ENCODE assay signal across 13 cellular contexts in the genomic region with DNA sequence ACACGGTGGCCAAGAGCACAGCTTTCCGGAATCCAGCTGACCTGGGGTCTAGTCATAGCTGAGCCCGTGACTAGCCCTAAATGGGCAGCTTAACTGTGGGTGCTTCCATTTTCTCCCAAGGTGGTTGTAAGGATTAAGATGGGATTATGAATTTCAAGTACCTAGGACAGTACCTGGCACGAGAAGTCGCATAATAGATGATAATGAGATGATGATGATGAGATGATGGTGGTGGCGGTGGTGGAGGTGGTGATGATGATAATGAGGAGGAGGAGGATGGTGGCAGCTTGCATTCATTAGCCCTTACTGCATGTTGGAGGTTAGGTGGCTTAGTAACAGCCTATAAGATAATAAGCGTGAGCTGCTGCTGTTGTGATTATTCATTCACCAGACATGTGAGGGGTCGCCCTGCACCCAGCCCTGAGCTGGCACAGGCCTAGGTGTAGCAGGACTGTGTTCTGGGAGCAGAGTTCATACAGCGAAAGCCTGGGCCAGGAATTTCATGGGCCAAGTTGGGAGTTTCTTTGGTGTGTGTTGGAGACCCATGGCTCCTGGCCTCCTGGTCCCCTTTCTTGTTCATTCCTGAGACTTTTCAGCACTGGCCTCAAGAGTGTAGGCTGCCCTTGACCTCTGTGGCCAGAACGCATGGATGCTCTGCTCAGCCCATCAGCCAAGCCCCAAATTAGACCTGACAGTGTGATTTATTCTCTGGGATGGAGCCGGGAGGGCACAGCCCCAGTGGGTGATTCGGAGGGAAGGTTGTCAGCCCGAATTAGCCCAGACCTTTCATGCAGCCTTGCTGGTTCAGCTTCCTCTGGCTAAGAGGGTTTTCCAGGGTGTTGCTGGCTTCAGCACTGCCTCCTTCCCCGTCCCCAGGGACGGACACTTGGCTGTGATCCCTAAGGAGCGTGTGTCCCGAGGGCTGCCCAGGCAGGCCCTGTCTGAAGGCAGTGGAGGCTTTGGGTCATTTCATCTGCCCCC.
DNase-seq lines count a peak whose midpoint lies in the region; ATAC-seq and TF ChIP-seq lines count a peak whose summit lies in the region.
"Had no signal": no experiment of that assay in that cellular context is flagged by ENCODE, and none has a peak within 500 bp of the region (broad histone marks: within the 10 kb centered on the region; RNA-seq: fewer than 3 reads in every experiment).

No MANE protein-coding gene starts in this region.

- no peak overlapping the region for H2BK120ac ChIP-seq in neuronal stem cell (ENCODE audit: low read depth, low read length)

- H4K91ac ChIP-seq in neuronal stem cell (ENCODE audit: low read depth, low read length, poor library complexity) = no peak overlapping the region

- no peak overlapping the region for H3K4ac ChIP-seq in neuronal stem cell (ENCODE audit: low read length)

- no peak overlapping the region for H4K8ac ChIP-seq in neuronal stem cell (ENCODE audit: low read depth, low read length)

- 100% methylated on average over 1 of the region's 17 CpGs; no CpG with 5 or more reads in 1 of the 2 donors for WGBS in neuronal stem cell (ENCODE audit: extremely low coverage in 2 of 2, insufficient read length in 2 of 2, insufficient replicate concordance in 1 of 2), 2 donors

- no peak overlapping the region for H3K9ac ChIP-seq in neuronal stem cell (ENCODE audit: low read depth, low read length, poor library complexity)

- ATAC-seq in HG02588 (IDR thresholded peaks at IDR 0.05; ENCODE audit: unreplicated experiment) = no peak

- H2AK5ac ChIP-seq in neuronal stem cell (ENCODE audit: low read depth, low read length) = no peak overlapping the region

- H3K14ac ChIP-seq in neuronal stem cell (ENCODE audit: low read length) = no peak overlapping the region

- in situ Hi-C loops in brain microvascular endothelial cell (cut with HindIII; ENCODE audit: low pct_ligation_motif_present, low sequenced_read_pairs) = no loop called here

- H2BK12ac ChIP-seq in neuronal stem cell (ENCODE audit: low read length) = no peak overlapping the region

- H3K36me3 ChIP-seq in brain microvascular endothelial cell (replicated peaks) (peaks cover 3% of the 10 kb centered on the region), neuronal stem cell (replicated peaks in 1 of 2; ENCODE audit: control insufficient read depth in 2 of 2, insufficient read depth in 2 of 2, low read length in 2 of 2) (peaks cover 0 to 7% of the 10 kb centered on the region in 2 donors), ascending aorta (no peaks in the 10 kb centered on the region)
- H3K36me3 ChIP-seq: breast epithelium, transverse colon had no signal

- no peak overlapping the region for H2BK5ac ChIP-seq in neuronal stem cell (ENCODE audit: low read length)

- H3K18ac ChIP-seq in neuronal stem cell (ENCODE audit: low read length) = peak overlapping the region; percentile 51

- TF ChIP-seq CTCF in C4-2B (conservative IDR thresholded peaks at IDR 0.05) = no peak
- TF ChIP-seq CTCF in brain microvascular endothelial cell (IDR thresholded peaks at IDR 0.05; ENCODE audit: low read depth, low read length, missing control alignments) = no peak
- TF ChIP-seq CTCF in ascending aorta (IDR thresholded peaks at IDR 0.05) = no peak

- H3K4me1 ChIP-seq in neuronal stem cell (ENCODE audit: control insufficient read depth in 2 of 2, insufficient read depth in 1 of 2, low read depth in 1 of 2, low read length in 2 of 2) = peaks cover 5 to 22% of the 10 kb centered on the region in 2 donors
- H3K4me1 ChIP-seq in ascending aorta = peaks cover 0 to 6% of the 10 kb centered on the region in 2 donors
- H3K4me1 ChIP-seq: breast epithelium, transverse colon had no signal

- H3K79me1 ChIP-seq in neuronal stem cell (ENCODE audit: low read depth, low read length) = peaks cover 2% of the 10 kb centered on the region

- H3K9me3 ChIP-seq in neuronal stem cell (replicated peaks in 1 of 2; ENCODE audit: control insufficient read depth in 2 of 2, insufficient read depth in 1 of 2, low read depth in 1 of 2, low read length in 2 of 2) = no peaks in the 10 kb centered on the region
- H3K9me3 ChIP-seq in ascending aorta = no peaks in the 10 kb centered on the region
- H3K9me3 ChIP-seq: breast epithelium, transverse colon had no signal

- intact Hi-C loops in ascending aorta (cut with DNase I) = no loop called here

- H3K23ac ChIP-seq in neuronal stem cell (ENCODE audit: low read depth, low read length, poor library complexity) = no peak overlapping the region

- DNase-seq in M059J (ENCODE audit: low read depth) (peak; percentile 73), brain microvascular endothelial cell (peak; percentile 56), neuronal stem cell (ENCODE audit: low spot score) (no peak), NCI-H2029 treated with DMSO at 0.1 percent for 48 hours (lab: John Stamatoyannopoulos, UW) (no peak), ascending aorta (ENCODE audit: low spot score in 2 of 2) (no peak), hippocampal formation (lab: John Stamatoyannopoulos, UW) (no peak)
- DNase-seq: NCI-H2081 treated with DMSO at 0.1 percent for 48 hours; stimulated activated CD4-positive, alpha-beta T cell treated with anti-CD3 and anti-CD28 coated beads, Interleukin-2, amount 100 ng/mL, for 24 hours; SW 1271; transverse colon had no signal

- no peak overlapping the region for H3K4me2 ChIP-seq in neuronal stem cell (ENCODE audit: insufficient read depth, low read length, poor library complexity, severe bottlenecking)

- H2BK15ac ChIP-seq in neuronal stem cell (ENCODE audit: low read length) = no peak overlapping the region

- no peaks in the 10 kb centered on the region for H3K27me3 ChIP-seq in brain microvascular endothelial cell (replicated peaks)
- no peaks in the 10 kb centered on the region for H3K27me3 ChIP-seq in neuronal stem cell (ENCODE audit: control insufficient read depth in 3 of 3, insufficient read depth in 3 of 3, low read depth in 1 of 3, low read length in 3 of 3)
- no peaks in the 10 kb centered on the region for H3K27me3 ChIP-seq in ascending aorta
- H3K27me3 ChIP-seq: breast epithelium, transverse colon had no signal

- H2AFZ ChIP-seq in neuronal stem cell (ENCODE audit: low read length) = no peak overlapping the region

- H3K27ac ChIP-seq in C4-2B = 0 out of 2 replicates have a peak overlapping the region, but pooled peaks have one; percentile 1
- peak overlapping the region; percentile 96 for H3K27ac ChIP-seq in brain microvascular endothelial cell
- H3K27ac ChIP-seq in neuronal stem cell (replicated peaks; ENCODE audit: low read length) = no peak overlapping the region
- no peak overlapping the region for H3K27ac ChIP-seq in ascending aorta
- H3K27ac ChIP-seq: breast epithelium, transverse colon had no signal

- no peak overlapping the region for H3K4me3 ChIP-seq in brain microvascular endothelial cell (ENCODE audit: low read depth, low read length)
- H3K4me3 ChIP-seq in neuronal stem cell (ENCODE audit: low read length in 2 of 2) = no peak overlapping the region
- H3K4me3 ChIP-seq in ascending aorta = no peak overlapping the region
- H3K4me3 ChIP-seq: breast epithelium, transverse colon had no signal

Comparison
In these comparisons a context has a peak if more than half of its experiments do, and no peak if none do; other contexts are left out.
1. H3K27ac ChIP-seq: peak in C4-2B (single experiment) and brain microvascular endothelial cell (single experiment); none in neuronal stem cell (single experiment) and ascending aorta (0 of 2).
2. DNase-seq: peak in M059J (single experiment) and brain microvascular endothelial cell (single experiment); none in neuronal stem cell (single experiment), NCI-H2029 treated with DMSO at 0.1 percent for 48 hours (single experiment), ascending aorta (0 of 2) and hippocampal formation (0 of 2).